Comparison of ENCODE assay signal across 8 cellular contexts in the genomic region with DNA sequence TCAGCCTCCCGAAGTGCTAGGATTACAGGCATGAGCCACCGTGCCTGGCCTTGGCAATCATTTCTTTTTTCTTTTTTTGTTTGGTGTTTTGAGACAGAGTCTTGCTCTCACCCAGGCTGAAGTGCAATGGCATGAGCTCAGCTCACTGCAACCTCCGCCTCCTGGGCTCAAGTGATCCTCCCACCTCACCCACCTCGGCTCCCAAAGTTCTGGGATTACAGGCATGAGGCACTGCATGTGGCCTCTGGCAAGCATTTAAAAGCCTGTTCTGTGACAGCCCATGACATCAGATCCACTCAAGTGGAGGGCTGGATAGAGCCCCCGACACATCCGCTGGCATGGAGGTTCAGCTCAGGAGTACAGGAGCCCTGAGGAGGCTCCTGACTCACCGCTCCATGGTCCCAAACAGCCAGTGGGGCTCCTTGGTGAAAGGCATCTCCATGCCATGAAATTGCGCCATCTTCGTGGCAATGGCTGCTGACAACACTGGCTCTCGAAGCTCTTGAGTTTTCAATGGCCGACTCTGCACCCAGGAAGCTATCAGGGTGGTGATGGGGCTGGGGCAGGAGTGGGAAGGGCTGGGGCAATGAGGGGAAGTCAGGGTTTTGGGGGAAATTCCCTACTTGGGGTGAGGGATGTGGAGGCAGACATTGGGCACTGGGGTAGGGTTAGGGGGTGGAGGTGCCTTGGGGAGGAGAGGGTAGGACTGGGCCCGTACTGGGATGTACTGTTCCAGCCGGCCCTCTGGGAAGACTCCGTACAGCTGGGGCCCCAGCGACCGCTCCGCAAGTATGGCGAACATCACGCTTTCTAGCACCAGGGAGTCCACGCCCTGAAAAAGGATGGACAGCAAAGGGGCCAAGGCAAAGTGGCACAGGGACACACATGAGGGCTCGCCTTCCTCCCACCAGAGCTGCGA. TPM values are rescaled to one million over a fixed set of nuclear protein-coding genes. Genes with fewer than 3 reads are reported as not detected.
DNase-seq lines count a peak whose midpoint lies in the region; ATAC-seq and TF ChIP-seq lines count a peak whose summit lies in the region.

No MANE protein-coding gene starts in this region.

- H3K27me3 Mint-ChIP-seq in naive thymus-derived CD8-positive, alpha-beta T cell: no peaks in the 10 kb centered on the region

- H4K20me1 ChIP-seq in Loucy (ENCODE audit: insufficient read depth, low read length, poor library complexity, severe bottlenecking): peaks cover 3% of the 10 kb centered on the region

- H3K9me3 Mint-ChIP-seq in naive thymus-derived CD8-positive, alpha-beta T cell: no peaks in the 10 kb centered on the region

- H3K27ac ChIP-seq in coronary artery: peak overlapping the region in 1 of 2 donors; percentile 97

- no peaks in the 10 kb centered on the region for H3K36me3 ChIP-seq in Loucy (ENCODE audit: insufficient read depth, low read length)

- H3K4me1 Mint-ChIP-seq in naive thymus-derived CD8-positive, alpha-beta T cell: peaks cover 12 to 46% (median 40%) of the 10 kb centered on the region in 4 donors

- peak overlapping the region in 8 of 10 donors; percentile 56 to 98 (median 88) for H3K27ac Mint-ChIP-seq in naive thymus-derived CD8-positive, alpha-beta T cell

- POLR2A ChIA-PET in naive thymus-derived CD8-positive, alpha-beta T cell (lab: Charles Lee): interaction anchor here (1.0 to 3.2 kb wide), 8 partner anchors 17 to 90 kb away, joined by 3 to 51 read pairs (median 9); partner anchors contain the start of genes LMF2, NCAPH2, SCO2 and SYCE3

- H3K9me3 ChIP-seq in Loucy (ENCODE audit: insufficient read depth, low read depth, low read length): no peaks in the 10 kb centered on the region

- no peaks in the 10 kb centered on the region for H3F3A ChIP-seq in Loucy (ENCODE audit: low read depth)

- no peak overlapping the region for H2AFZ ChIP-seq in Loucy (ENCODE audit: low read length)

- peak overlapping the region; percentile 85 for H3K4me3 ChIP-seq in AG10803 (ENCODE audit: low read length)
- H3K4me3 ChIP-seq in Loucy (ENCODE audit: low read length, poor library complexity, severe bottlenecking): peak overlapping the region; percentile 93
- peak overlapping the region; percentile 91 for H3K4me3 ChIP-seq in coronary artery

- TF ChIP-seq CTCF in AG10803 (conservative IDR thresholded peaks at IDR 0.05; ENCODE audit: low read length): no peak
- TF ChIP-seq CTCF in Loucy (conservative IDR thresholded peaks at IDR 0.05; ENCODE audit: low read length): no peak
- TF ChIP-seq CTCF in coronary artery (IDR thresholded peaks at IDR 0.05): no peak

- H3K27me3 ChIP-seq in Loucy (ENCODE audit: insufficient read depth, low read length, poor library complexity, severe bottlenecking): no peaks in the 10 kb centered on the region

- H3K9ac ChIP-seq in Loucy (ENCODE audit: low read depth, low read length, poor library complexity, severe bottlenecking): peak overlapping the region; percentile 94

- peak overlapping the region; percentile 97 for H3K4me2 ChIP-seq in Loucy (ENCODE audit: low read depth, low read length, poor library complexity, severe bottlenecking)

- no peak for ATAC-seq in naive thymus-derived CD8-positive, alpha-beta T cell

- H3K4me1 ChIP-seq in Loucy (ENCODE audit: insufficient read depth, low read length, poor library complexity, severe bottlenecking): peaks cover 28% of the 10 kb centered on the region

- peak overlapping the region; percentile 68 to 98 (median 86) for H3K4me3 Mint-ChIP-seq in naive thymus-derived CD8-positive, alpha-beta T cell

- peaks cover 0 to 18% (median 0%) of the 10 kb centered on the region in 3 donors for H3K36me3 Mint-ChIP-seq in naive thymus-derived CD8-positive, alpha-beta T cell

- DNase-seq in AG10803 (ENCODE audit: low read depth) (no peak), coronary artery (ENCODE audit: low spot score) (no peak), globus pallidus (ENCODE audit: low spot score) (no peak), HuH-7.5 (ENCODE audit: low spot score) (no peak), HT-29 (ENCODE audit: low spot score) (no peak), SKM-1 (lab: John Stamatoyannopoulos, UW; ENCODE audit: unreplicated experiment) (no peak)
- DNase-seq in naive thymus-derived CD8-positive, alpha-beta T cell: no peak

- H3K9me2 ChIP-seq in Loucy (replicated peaks; ENCODE audit: low read depth, low read length): no peaks in the 10 kb centered on the region

- H3K79me2 ChIP-seq in Loucy (ENCODE audit: insufficient read depth, low read length): peaks cover 24% of the 10 kb centered on the region

RNA-seq across cellular contexts. Expression of gene CHKB, which starts 1.4 kb away (rescaled TPM):
- total RNA-seq in naive thymus-derived CD8-positive, alpha-beta T cell: 100 to 1,000 TPM; 205 to 215 TPM
- polyA plus RNA-seq in naive thymus-derived CD8-positive, alpha-beta T cell: 10 to 100 TPM; 23.0 to 26.9 (median 25.1) TPM
- 21.5 and 26.2 TPM in 2 replicates for total RNA-seq in HT-29 (2014; rRNA removed; shearing (Covaris generic))

RNA-seq across cellular contexts. Expression of gene CPT1B, which starts 3.1 kb away (rescaled TPM):
- total RNA-seq in naive thymus-derived CD8-positive, alpha-beta T cell: 10 to 100 TPM; 94.7 to 97.5 TPM
- polyA plus RNA-seq in naive thymus-derived CD8-positive, alpha-beta T cell: 1 to 10 TPM in 1 of 3 donors, under 1 TPM in 1, not detected in 1; 0.23 to 1.3 TPM
- 1.5 and 2.5 TPM in 2 replicates for total RNA-seq in HT-29 (2014; rRNA removed; shearing (Covaris generic))

RNA-seq across cellular contexts. Expression of gene SYCE3, which starts 18.6 kb away (rescaled TPM):
- not detected for total RNA-seq in naive thymus-derived CD8-positive, alpha-beta T cell
- not detected for polyA plus RNA-seq in naive thymus-derived CD8-positive, alpha-beta T cell
- not detected in 2 replicates for total RNA-seq in HT-29 (2014; rRNA removed; shearing (Covaris generic))

RNA-seq across cellular contexts. Expression of gene MAPK8IP2, which starts 19.3 kb away (rescaled TPM):
- under 1 TPM; 0.22 to 0.62 TPM for total RNA-seq in naive thymus-derived CD8-positive, alpha-beta T cell
- not detected for polyA plus RNA-seq in naive thymus-derived CD8-positive, alpha-beta T cell
- not detected in 2 replicates for total RNA-seq in HT-29 (2014; rRNA removed; shearing (Covaris generic))

RNA-seq across cellular contexts. Expression of gene KLHDC7B, which starts 35.6 kb away (rescaled TPM):
- 1 to 10 TPM; 5.7 to 6.2 TPM for total RNA-seq in naive thymus-derived CD8-positive, alpha-beta T cell
- 1 to 10 TPM; 5.3 to 7.9 (median 6.5) TPM for polyA plus RNA-seq in naive thymus-derived CD8-positive, alpha-beta T cell
- total RNA-seq in HT-29 (2014; rRNA removed; shearing (Covaris generic)): not detected in 2 replicates

Comparison
In these comparisons a context has a peak if more than half of its experiments do, and no peak if none do; other contexts are left out.
1. RNA of gene CPT1B, which starts 3.1 kb away (total RNA-seq): 94.7 to 97.5 TPM in naive thymus-derived CD8-positive, alpha-beta T cell; 1.5 to 2.5 TPM in HT-29; every median in the first group is over 10 times any median in the second.
2. Peak in every context shown above with its lines, with median percentiles within 50 percentile points of each other: H3K4me3 ChIP-seq.